Comparison of ENCODE assay signal across 20 cellular contexts in the genomic region with DNA sequence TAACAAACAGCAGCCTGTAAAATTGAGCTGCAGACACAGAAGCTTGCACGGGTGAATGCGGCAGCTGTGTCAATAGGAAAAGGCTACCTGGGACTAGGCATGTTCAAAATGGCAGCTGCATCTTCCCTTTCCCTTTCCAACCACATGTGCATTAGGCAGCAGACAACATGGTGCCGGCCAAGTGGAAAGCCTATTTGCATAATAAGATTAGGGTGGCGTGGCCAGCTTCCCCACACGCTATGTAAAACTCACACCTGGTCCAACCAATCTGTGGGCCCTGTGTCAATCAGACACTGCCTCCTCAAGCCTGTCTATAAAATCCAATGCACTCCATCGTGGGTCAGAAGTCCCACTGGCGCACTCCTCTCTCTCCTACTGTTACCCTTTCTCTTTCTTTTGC.
DNase-seq lines count a peak whose midpoint lies in the region; ATAC-seq and TF ChIP-seq lines count a peak whose summit lies in the region.
"Had no signal": no experiment of that assay in that cellular context is flagged by ENCODE, and none has a peak within 500 bp of the region (broad histone marks: within the 10 kb centered on the region; RNA-seq: fewer than 3 reads in every experiment).

No MANE protein-coding gene starts in this region.

- peaks cover 67% of the 10 kb centered on the region for H3K27me3 ChIP-seq in PC-9 (ENCODE audit: insufficient read depth, low read depth)

- no peaks in the 10 kb centered on the region for H3K9me2 ChIP-seq in PC-9 (ENCODE audit: insufficient read depth)
- H3K9me2 ChIP-seq: SK-N-SH had no signal

- H3K27me3 Mint-ChIP-seq in endothelial cell (ENCODE audit: unreplicated experiment) (peaks cover 1% of the 10 kb centered on the region), T-cell (peaks cover 26 to 40% of the 10 kb centered on the region in 2 donors)

- H3K4me1 Mint-ChIP-seq in endothelial cell (ENCODE audit: unreplicated experiment) = no peaks in the 10 kb centered on the region
- H3K4me1 Mint-ChIP-seq in T-cell = no peaks in the 10 kb centered on the region

- no peak for ATAC-seq in T-cell (replicated peaks in 1 of 4)

- no peaks in the 10 kb centered on the region for H3K4me1 ChIP-seq in PC-9 (replicated peaks; ENCODE audit: insufficient read depth)
- H3K4me1 ChIP-seq: HAP-1 had no signal

- TF ChIP-seq CTCF in endothelial cell (IDR thresholded peaks at IDR 0.05; ENCODE audit: unreplicated experiment) (no peak), PC-9 (conservative IDR thresholded peaks at IDR 0.05) (no peak)

- POLR2A ChIA-PET in PC-9 (lab: Charles Lee; ENCODE audit: unreplicated experiment) = no interaction called here
- POLR2A ChIA-PET in T-cell (lab: Charles Lee) = no interaction called here

- DNase-seq in DMS153 (lab: John Stamatoyannopoulos, UW) = peak; percentile 73
- DNase-seq in DMS153 treated with DMSO at 0.1 percent for 48 hours (lab: John Stamatoyannopoulos, UW; ENCODE audit: unreplicated experiment) = no peak
- peak; percentile 78 for DNase-seq in NAMALWA (ENCODE audit: low spot score)
- peak; percentile 81 for DNase-seq in NCI-H82 (lab: John Stamatoyannopoulos, UW)
- no peak for DNase-seq in endothelial cell (ENCODE audit: low spot score)
- DNase-seq in PC-9 = no peak
- no peak for DNase-seq in T-cell
- DNase-seq in NCI-H1436 treated with DMSO at 0.1 percent for 48 hours (lab: John Stamatoyannopoulos, UW) = no peak
- DNase-seq: COR-L47; DND-41; NCI-H1092; NCI-H187 treated with DMSO at 0.1 percent for 48 hours; NCI-H2171 treated with DMSO at 0.1 percent for 48 hours; NCI-H446; NK-92 treated with Interleukin-12 subunit alpha and Interleukin-12 subunit beta, amount 100 ng/mL, for 24 hours; Right ventricle myocardium superior; SK-N-SH had no signal

- no peaks in the 10 kb centered on the region for H4K20me1 ChIP-seq in PC-9 (ENCODE audit: insufficient read depth)

- no peaks in the 10 kb centered on the region for H3K9me3 Mint-ChIP-seq in endothelial cell (ENCODE audit: unreplicated experiment)
- H3K9me3 Mint-ChIP-seq in T-cell = peaks cover 13 to 22% (median 17%) of the 10 kb centered on the region in 3 donors

- no peak overlapping the region for H3K4me3 ChIP-seq in PC-9
- H3K4me3 ChIP-seq: HAP-1 had no signal

- H3K36me3 Mint-ChIP-seq in endothelial cell (ENCODE audit: low read depth, unreplicated experiment) (peaks cover 3% of the 10 kb centered on the region), T-cell (no peaks in the 10 kb centered on the region)

- no peak overlapping the region for H3K4me2 ChIP-seq in PC-9
- H3K4me2 ChIP-seq: KMS-11, SK-N-SH had no signal

- H3K36me3 ChIP-seq in PC-9 (ENCODE audit: low read depth) = no peaks in the 10 kb centered on the region
- H3K36me3 ChIP-seq: HAP-1 had no signal

- CTCF ChIA-PET in PC-9 (lab: Charles Lee) (interaction anchor here (0.6 kb wide), 1 partner anchor 677 kb away, joined by 4 read pairs; no protein-coding TSS in a partner anchor), T-cell (lab: Charles Lee) (no interaction called here)

- peak overlapping the region; percentile 6 for H3K27ac Mint-ChIP-seq in endothelial cell (ENCODE audit: unreplicated experiment)
- H3K27ac Mint-ChIP-seq in T-cell = no peak overlapping the region

- H3F3A ChIP-seq in PC-9 (ENCODE audit: insufficient read depth, low read depth) = no peaks in the 10 kb centered on the region

- H3K79me2 ChIP-seq in PC-9 (ENCODE audit: low read depth) = no peaks in the 10 kb centered on the region

- BruUV-seq in PC-9 (replicated peaks; lab: Mats Ljungman, UMichigan) = no TSS peak

- H3K4me3 Mint-ChIP-seq in endothelial cell (ENCODE audit: unreplicated experiment) (no peak overlapping the region), T-cell (no peak overlapping the region)

- intact Hi-C loops in PC-9 (cut with micrococcal nuclease; ENCODE audit: unreplicated experiment) = no loop called here

- no peaks in the 10 kb centered on the region for H3K9me3 ChIP-seq in PC-9 (ENCODE audit: insufficient read depth, low read depth)
- H3K9me3 ChIP-seq: HAP-1, SK-N-SH had no signal

- H3K27ac ChIP-seq in PC-9 = no peak overlapping the region
- H3K27ac ChIP-seq: 22Rv1, KMS-11 had no signal

- H2AFZ ChIP-seq in PC-9 = no peak overlapping the region

Comparison
In these comparisons a context has a peak if more than half of its experiments do, and no peak if none do; other contexts are left out.
1. DNase-seq: peak in DMS153 (single experiment), NAMALWA (single experiment) and NCI-H82 (single experiment); none in DMS153 treated with DMSO at 0.1 percent for 48 hours (single experiment), endothelial cell (single experiment), PC-9 (0 of 2), T-cell (0 of 34) and NCI-H1436 treated with DMSO at 0.1 percent for 48 hours (single experiment).